In the genomic region with DNA sequence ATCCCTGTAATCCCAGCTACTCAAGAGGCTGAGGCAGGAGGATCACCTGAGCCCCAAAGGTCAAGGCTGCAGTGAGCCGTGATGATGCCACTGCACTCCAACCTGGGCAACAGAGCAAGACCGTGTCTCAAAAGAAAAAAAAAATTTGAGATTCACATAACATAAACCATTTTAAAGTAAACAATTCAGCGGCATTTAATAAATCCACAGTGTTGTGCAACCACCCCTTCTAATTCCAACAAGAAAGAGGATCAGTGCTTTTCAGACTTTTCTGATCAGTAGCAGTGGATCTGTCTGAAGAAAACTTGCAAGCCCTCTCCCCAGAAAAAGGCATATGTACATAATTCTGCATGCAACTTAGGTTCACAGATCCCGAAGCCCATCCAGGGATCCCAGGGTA, we compare ENCODE assay signal across 21 cellular contexts. TPM values are rescaled to one million over a fixed set of nuclear protein-coding genes. Genes with fewer than 3 reads are reported as not detected.
DNase-seq lines count a peak whose midpoint lies in the region; ATAC-seq and TF ChIP-seq lines count a peak whose summit lies in the region.
"Had no signal": no experiment of that assay in that cellular context is flagged by ENCODE, and none has a peak within 500 bp of the region (broad histone marks: within the 10 kb centered on the region; RNA-seq: fewer than 3 reads in every experiment).

No MANE protein-coding gene starts in this region.

- no peak for TF ChIP-seq POLR2A in IMR-90 (IDR thresholded peaks at IDR 0.05; ENCODE audit: low read depth, low read length)

- H3K4me3 ChIP-seq in IMR-90 (ENCODE audit: insufficient read depth, low read depth, low read length) (no peak overlapping the region), fibroblast of villous mesenchyme (ENCODE audit: low read depth, low read length) (no peak overlapping the region)
- H3K4me3 ChIP-seq: GM23338, HAP-1 had no signal

- no peak overlapping the region for H2AFZ ChIP-seq in IMR-90 (replicated peaks; ENCODE audit: low read length, poor library complexity)
- H2AFZ ChIP-seq: GM23338 had no signal

- H3K9me1 ChIP-seq in IMR-90 (ENCODE audit: insufficient read depth, low read length), result peaks cover 6% of the 10 kb centered on the region; the same call in 1 of the 2 replicates

- H3K27ac ChIP-seq in IMR-90 (ENCODE audit: insufficient read depth, low read length), result no peak overlapping the region

- no peak overlapping the region for H3K56ac ChIP-seq in IMR-90 (ENCODE audit: extremely low read depth, insufficient read depth, low read length)

- in situ Hi-C loops in IMR-90 (cut with MboI; ENCODE audit: low sequenced_read_pairs), result no loop called here

- ATAC-seq in IMR-90 (ENCODE audit: low read depth), result peak; percentile 55
- ATAC-seq in T-helper 17 cell, result no peak
- no peak for ATAC-seq in HG03135 (IDR thresholded peaks at IDR 0.05; ENCODE audit: unreplicated experiment)
- ATAC-seq: GM23338 had no signal

- no peaks in the 10 kb centered on the region for H3K27me3 Mint-ChIP-seq in T-helper 17 cell
- H3K27me3 Mint-ChIP-seq: CD4-positive, alpha-beta memory T cell had no signal

- H3K14ac ChIP-seq in IMR-90 (replicated peaks; ENCODE audit: low read depth, low read length), result no peak overlapping the region

- H2BK5ac ChIP-seq in IMR-90 (ENCODE audit: low read depth, low read length, poor library complexity, severe bottlenecking), result no peak overlapping the region

- no peaks in the 10 kb centered on the region; the same call in 1 of the 2 replicates for H3K27me3 ChIP-seq in IMR-90 (ENCODE audit: control insufficient read depth, insufficient read depth, low read length)

- H3K4me3 Mint-ChIP-seq in T-helper 17 cell, result no peak overlapping the region
- H3K4me3 Mint-ChIP-seq: CD4-positive, alpha-beta memory T cell; GM23338; HFFc6 had no signal

- POLR2A ChIA-PET in IMR-90 (lab: Charles Lee; ENCODE audit: unreplicated experiment), result no interaction called here

- no TSS peak for BruUV-seq in IMR-90 (replicated peaks; lab: Mats Ljungman, UMichigan)

- no peak overlapping the region; the same call in 1 of the 2 replicates for H3K4me2 ChIP-seq in IMR-90 (ENCODE audit: low read depth, low read length)
- H3K4me2 ChIP-seq: GM23338 had no signal

- H4K5ac ChIP-seq in IMR-90 (ENCODE audit: low read depth, low read length), result no peak overlapping the region

- H3K18ac ChIP-seq in IMR-90 (ENCODE audit: low read depth, low read length), result no peak overlapping the region

- CTCF ChIA-PET in IMR-90 (lab: Yijun Ruan, JAX), result no interaction called here

- H3K4ac ChIP-seq in IMR-90 (ENCODE audit: low read depth, low read length), result no peak overlapping the region

- H3K4me1 Mint-ChIP-seq in T-helper 17 cell, result peaks cover 2% of the 10 kb centered on the region

- no peak overlapping the region for H4K91ac ChIP-seq in IMR-90 (ENCODE audit: insufficient read depth, low read depth, low read length)

- no peak overlapping the region for H4K8ac ChIP-seq in IMR-90 (ENCODE audit: low read depth in 2 of 2, low read length in 2 of 2)

- H2BK20ac ChIP-seq in IMR-90 (ENCODE audit: low read depth, low read length), result no peak overlapping the region

- H3K9ac ChIP-seq in IMR-90 (ENCODE audit: low read depth, low read length), result no peak overlapping the region

- intact Hi-C loops in IMR-90 (cut with micrococcal nuclease), result no loop called here
- intact Hi-C loops in posterior cingulate gyrus (cut with DNase I), result no loop called here

- H3K36me3 Mint-ChIP-seq in T-helper 17 cell (ENCODE audit: low read depth), result no peaks in the 10 kb centered on the region

- no CpG with 5 or more reads among the region's 4 CpGs for WGBS in IMR-90 (ENCODE audit: extremely low coverage in 2 of 2, insufficient read length in 1 of 2), 2 experiments

- no peaks in the 10 kb centered on the region for H3K79me1 ChIP-seq in IMR-90 (ENCODE audit: low read depth in 1 of 2, low read length in 2 of 2)

- H3K4me1 ChIP-seq in IMR-90 (ENCODE audit: control insufficient read depth, insufficient read depth, low read length), result peaks cover 7% of the 10 kb centered on the region; the same call in 1 of the 2 replicates
- H3K4me1 ChIP-seq: HAP-1 had no signal

- DNase-seq in IMR-90 (peak; percentile 30), T-helper 17 cell (no peak), fibroblast of villous mesenchyme (ENCODE audit: low read depth) (peak; percentile 27), SKM-1 (lab: John Stamatoyannopoulos, UW; ENCODE audit: unreplicated experiment) (no peak), posterior cingulate gyrus (no peak)
- DNase-seq: C1 segment of cervical spinal cord; Calu3; CD4-positive, alpha-beta memory T cell; COR-L47; DMS53; DMS79 treated with DMSO at 0.1 percent for 48 hours; GF-D8; HFFc6 had no signal

- H2BK15ac ChIP-seq in IMR-90 (ENCODE audit: low read depth, low read length), result no peak overlapping the region

- H2BK120ac ChIP-seq in IMR-90 (ENCODE audit: low read depth, low read length), result no peak overlapping the region

- peaks cover 11% of the 10 kb centered on the region for H3K36me3 ChIP-seq in IMR-90 (ENCODE audit: control insufficient read depth, insufficient read depth, low read length)

- no peak overlapping the region for H3K23ac ChIP-seq in IMR-90 (ENCODE audit: low read depth, low read length)

- H2AK9ac ChIP-seq in IMR-90 (replicated peaks; ENCODE audit: low read depth, low read length, poor library complexity), result no peak overlapping the region

- no peaks in the 10 kb centered on the region for H3K9me3 ChIP-seq in IMR-90 (ENCODE audit: control insufficient read depth, insufficient read depth, low read length)
- no peaks in the 10 kb centered on the region for H3K9me3 ChIP-seq in T-helper 17 cell (ENCODE audit: control insufficient read depth, low read length, poor library complexity, severe bottlenecking)
- H3K9me3 ChIP-seq: HAP-1 had no signal

- H4K20me1 ChIP-seq in IMR-90 (ENCODE audit: insufficient read depth, low read length), result no peaks in the 10 kb centered on the region

- no peak overlapping the region for H2AK5ac ChIP-seq in IMR-90 (ENCODE audit: low read depth, low read length)

- dilution Hi-C loops in IMR-90 (cut with HindIII; ENCODE audit: low sequenced_read_pairs, unreplicated experiment), result no loop called here

- no peak for TF ChIP-seq RAD21 in IMR-90 (IDR thresholded peaks at IDR 0.05; ENCODE audit: low read length)

- TF ChIP-seq CTCF in IMR-90 (conservative IDR thresholded peaks at IDR 0.05; ENCODE audit: low read depth, low read length) (no peak), fibroblast of villous mesenchyme (IDR thresholded peaks at IDR 0.05; ENCODE audit: insufficient read depth, low read depth, low read length) (no peak)

- peak overlapping the region; percentile 87 for H3K27ac Mint-ChIP-seq in T-helper 17 cell
- H3K27ac Mint-ChIP-seq: HFFc6 had no signal

TF ChIP-seq in IMR-90, 13 proteins besides CTCF, POLR2A, EP300 and RAD21:
- TF ChIP-seq CEBPB (IDR thresholded peaks at IDR 0.05; ENCODE audit: low read depth, low read length), result peak; percentile 74
- TF ChIP-seq, protein P1, sequence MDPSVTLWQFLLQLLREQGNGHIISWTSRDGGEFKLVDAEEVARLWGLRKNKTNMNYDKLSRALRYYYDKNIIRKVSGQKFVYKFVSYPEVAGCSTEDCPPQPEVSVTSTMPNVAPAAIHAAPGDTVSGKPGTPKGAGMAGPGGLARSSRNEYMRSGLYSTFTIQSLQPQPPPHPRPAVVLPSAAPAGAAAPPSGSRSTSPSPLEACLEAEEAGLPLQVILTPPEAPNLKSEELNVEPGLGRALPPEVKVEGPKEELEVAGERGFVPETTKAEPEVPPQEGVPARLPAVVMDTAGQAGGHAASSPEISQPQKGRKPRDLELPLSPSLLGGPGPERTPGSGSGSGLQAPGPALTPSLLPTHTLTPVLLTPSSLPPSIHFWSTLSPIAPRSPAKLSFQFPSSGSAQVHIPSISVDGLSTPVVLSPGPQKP (IDR thresholded peaks at IDR 0.05; ENCODE audit: borderline replicate concordance, low read depth, low read length), result no peak

RNA-seq across cellular contexts. Expression of a gene that starts 7.2 kb away (rescaled TPM):
- not detected in 2 replicates for total RNA-seq in IMR-90 (2012; rRNA removed)
- polyA plus RNA-seq in IMR-90 (2012; rRNA removed), result not detected in 2 replicates
- not detected in 2 replicates for polyA plus RNA-seq in IMR-90 (2012; cell fraction: cytosol; rRNA removed)
- polyA plus RNA-seq in IMR-90 (2012; cell fraction: nucleus; rRNA removed; ENCODE audit: low replicate concordance), result not detected in 2 replicates
- total RNA-seq in T-helper 17 cell, result under 1 TPM; 0.10 to 0.25 TPM
- total RNA-seq in fibroblast of villous mesenchyme, result not detected in 2 replicates
- total RNA-seq: A172, Calu3, Daoy, G401, GM23338, H4, HFFc6 had no signal
- polyA plus RNA-seq: BJ; CD4-positive, alpha-beta memory T cell; GM23338 had no signal

RNA-seq across cellular contexts. Expression of a gene that starts 48.9 kb away (rescaled TPM):
- total RNA-seq in IMR-90 (2012; rRNA removed) (26.2 and 26.9 TPM in 2 replicates), T-helper 17 cell (100 to 1,000 TPM in 1 of 2 donors, 10 to 100 TPM in 1; 87.3 to 115 TPM), fibroblast of villous mesenchyme (27.4 and 41.0 TPM in 2 replicates)
- polyA plus RNA-seq in IMR-90 (2012; rRNA removed), result 17.6 and 20.0 TPM in 2 replicates
- 14.7 and 16.6 TPM in 2 replicates for polyA plus RNA-seq in IMR-90 (2012; cell fraction: cytosol; rRNA removed)
- polyA plus RNA-seq in IMR-90 (2012; cell fraction: nucleus; rRNA removed; ENCODE audit: low replicate concordance), result 38.1 and 55.3 TPM in 2 replicates

RNA-seq across cellular contexts. Expression of a gene that starts 53.9 kb away (rescaled TPM):
- total RNA-seq in IMR-90 (2012; rRNA removed) (5.8 and 6.5 TPM in 2 replicates), T-helper 17 cell (100 to 1,000 TPM; 148 to 170 TPM), fibroblast of villous mesenchyme (10.0 and 16.0 TPM in 2 replicates)
- 8.5 and 10.1 TPM in 2 replicates for polyA plus RNA-seq in IMR-90 (2012; rRNA removed)
- 7.0 and 7.4 TPM in 2 replicates for polyA plus RNA-seq in IMR-90 (2012; cell fraction: cytosol; rRNA removed)
- 41.1 and 42.5 TPM in 2 replicates for polyA plus RNA-seq in IMR-90 (2012; cell fraction: nucleus; rRNA removed; ENCODE audit: low replicate concordance)

Comparison
In these comparisons a context has a peak if more than half of its experiments do, and no peak if none do; other contexts are left out.
1. DNase-seq: peak in IMR-90 (single experiment) and fibroblast of villous mesenchyme (single experiment); none in T-helper 17 cell (0 of 3), SKM-1 (single experiment) and posterior cingulate gyrus (0 of 10).